Comparison of ENCODE assay signal across 9 cellular contexts in genomic region chr22:49959782-49960158, GRCh38. TPM values are rescaled to one million over a fixed set of nuclear protein-coding genes. Genes with fewer than 3 reads are reported as not detected.
A peak's percentile ranks its signal among the peaks of the same experiment; 100 is the strongest.
DNase-seq lines count a peak whose midpoint lies in the region; ATAC-seq and TF ChIP-seq lines count a peak whose summit lies in the region.
"Had no signal": no experiment of that assay in that cellular context is flagged by ENCODE, and none has a peak within 500 bp of the region (broad histone marks: within the 10 kb centered on the region; RNA-seq: fewer than 3 reads in every experiment).

No MANE protein-coding gene starts in this region.

- H3K27ac ChIP-seq in SK-N-MC (peak overlapping the region; percentile 91), epithelial cell of prostate (peak overlapping the region; percentile 90)

- CTCF ChIA-PET in Caco-2 (lab: Charles Lee) = interaction anchor here (0.8 to 1.5 kb wide), 2 partner anchors 29 to 71 kb away, joined by 3 to 4 read pairs; no protein-coding TSS in a partner anchor

- TF ChIP-seq CTCF in Caco-2 (IDR thresholded peaks at IDR 0.05; ENCODE audit: insufficient read depth in 1 of 2, low read depth in 1 of 2, low read length in 1 of 2, severe bottlenecking in 1 of 2, unreplicated experiment in 1 of 2) (no peak), HFFc6 (IDR thresholded peaks at IDR 0.05) (peak; percentile 25; the same call in 1 of the 2 replicates), nephron progenitor cell (IDR thresholded peaks at IDR 0.05) (no peak)

- POLR2A ChIA-PET in Caco-2 (lab: Charles Lee) = interaction anchor here (1.0 to 3.3 kb wide), 2 partner anchors 8 to 29 kb away, joined by 3 to 25 read pairs; no protein-coding TSS in a partner anchor

- peaks cover 4% of the 10 kb centered on the region for H3K36me3 ChIP-seq in Caco-2 (ENCODE audit: control insufficient read depth, insufficient read depth, low read length)
- H3K36me3 ChIP-seq in SK-N-MC (ENCODE audit: insufficient read depth, low read length) = peaks cover 29% of the 10 kb centered on the region

- no peak for ATAC-seq in GM19395 (IDR thresholded peaks at IDR 0.05; ENCODE audit: unreplicated experiment)

- H3K4me1 Mint-ChIP-seq in Caco-2 (ENCODE audit: low read depth, unreplicated experiment) (peaks cover 7% of the 10 kb centered on the region), HFFc6 (ENCODE audit: low read depth) (peaks cover 12% of the 10 kb centered on the region; the same call in 1 of the 2 replicates), nephron progenitor cell (peaks cover 38% of the 10 kb centered on the region)

- H3K27ac Mint-ChIP-seq in Caco-2 (ENCODE audit: unreplicated experiment) (peak overlapping the region; percentile 92), HFFc6 (peak overlapping the region; percentile 72), nephron progenitor cell (no peak overlapping the region)

- peak in 1 of 2 experiments; percentile 68 for DNase-seq in Caco-2
- DNase-seq in HFFc6 = peak; percentile 36
- no peak for DNase-seq in SK-N-MC (ENCODE audit: low read depth, low spot score)
- DNase-seq in epithelial cell of prostate (ENCODE audit: low read depth, low spot score) = no peak
- DNase-seq in nephron progenitor cell = no peak
- no peak for DNase-seq in NCI-H1694 (lab: John Stamatoyannopoulos, UW)
- no peak for DNase-seq in hepatic stellate cell (ENCODE audit: low spot score)

- H3K9me3 Mint-ChIP-seq in Caco-2 (ENCODE audit: unreplicated experiment) (no peaks in the 10 kb centered on the region), HFFc6 (no peaks in the 10 kb centered on the region), nephron progenitor cell (no peaks in the 10 kb centered on the region)

- intact Hi-C loops in Caco-2 (cut with micrococcal nuclease; ENCODE audit: unreplicated experiment) = no loop called here

- H3K27me3 Mint-ChIP-seq in Caco-2 (ENCODE audit: insufficient read depth, unreplicated experiment) = no peaks in the 10 kb centered on the region
- H3K27me3 Mint-ChIP-seq in HFFc6 (ENCODE audit: insufficient read depth) = no peaks in the 10 kb centered on the region; the same call in none of the 2 replicates
- H3K27me3 Mint-ChIP-seq in nephron progenitor cell (ENCODE audit: low read depth, poor library complexity) = no peaks in the 10 kb centered on the region

- H3K4me3 ChIP-seq in Caco-2 (ENCODE audit: low read depth, low read length) (peak overlapping the region; percentile 80), SK-N-MC (peak overlapping the region; percentile 92)

- H3K9ac ChIP-seq in SK-N-MC (ENCODE audit: insufficient read length) = peak overlapping the region; percentile 30

- H3K9me3 ChIP-seq in Caco-2 (no peaks in the 10 kb centered on the region), SK-N-MC (ENCODE audit: low read depth, low read length) (no peaks in the 10 kb centered on the region)

- BruUV-seq in Caco-2 (replicated peaks; lab: Mats Ljungman, UMichigan) = TSS peak; percentile 92

- peaks cover 41% of the 10 kb centered on the region for H3K4me1 ChIP-seq in Caco-2

- no peaks in the 10 kb centered on the region for H3K27me3 ChIP-seq in Caco-2 (replicated peaks; ENCODE audit: control insufficient read depth, insufficient read depth, low read length)

- peaks cover 46% of the 10 kb centered on the region for H3K36me3 Mint-ChIP-seq in Caco-2 (ENCODE audit: insufficient read depth, unreplicated experiment)
- peaks cover 5% of the 10 kb centered on the region; the same call in 1 of the 2 replicates for H3K36me3 Mint-ChIP-seq in HFFc6 (ENCODE audit: low read depth)
- H3K36me3 Mint-ChIP-seq in nephron progenitor cell (ENCODE audit: low read depth) = no peaks in the 10 kb centered on the region

- H3K4me3 Mint-ChIP-seq in Caco-2 (ENCODE audit: unreplicated experiment) (peak overlapping the region; percentile 82), HFFc6 (peak overlapping the region; percentile 81), nephron progenitor cell (peak overlapping the region; percentile 69)

RNA-seq across cellular contexts. Expression of gene PIM3, which starts 0.8 kb away (rescaled TPM):
- total RNA-seq in Caco-2 (2022) = 39.6 and 41.1 TPM in 2 replicates
- total RNA-seq in HFFc6 (2021; fragmentation: NEBNext Ultra II Directional; extraction: Animal tissue kit (Norgen Biotek cat#: 25700)) = 10 to 100 TPM; 14.8 to 18.8 (median 17.4) TPM

RNA-seq across cellular contexts. Expression of gene CRELD2, which starts 41.3 kb away (rescaled TPM):
- 38.1 and 43.3 TPM in 2 replicates for total RNA-seq in Caco-2 (2022)
- total RNA-seq in HFFc6 (2021; fragmentation: NEBNext Ultra II Directional; extraction: Animal tissue kit (Norgen Biotek cat#: 25700)) = 10 to 100 TPM; 67.9 to 86.8 (median 78.5) TPM

RNA-seq across cellular contexts. Expression of gene ALG12, which starts 41.5 kb away (rescaled TPM):
- total RNA-seq in Caco-2 (2022) = 31.6 and 35.7 TPM in 2 replicates
- total RNA-seq in HFFc6 (2021; fragmentation: NEBNext Ultra II Directional; extraction: Animal tissue kit (Norgen Biotek cat#: 25700)) = 10 to 100 TPM; 17.2 to 25.1 (median 20.2) TPM

RNA-seq across cellular contexts. Expression of gene IL17REL, which starts 52.8 kb away (rescaled TPM):
- total RNA-seq in Caco-2 (2022) = not detected in 2 replicates
- total RNA-seq in HFFc6 (2021; fragmentation: NEBNext Ultra II Directional; extraction: Animal tissue kit (Norgen Biotek cat#: 25700)) = not detected
- total RNA-seq: SK-MEL-5 had no signal
